In the genomic region with DNA sequence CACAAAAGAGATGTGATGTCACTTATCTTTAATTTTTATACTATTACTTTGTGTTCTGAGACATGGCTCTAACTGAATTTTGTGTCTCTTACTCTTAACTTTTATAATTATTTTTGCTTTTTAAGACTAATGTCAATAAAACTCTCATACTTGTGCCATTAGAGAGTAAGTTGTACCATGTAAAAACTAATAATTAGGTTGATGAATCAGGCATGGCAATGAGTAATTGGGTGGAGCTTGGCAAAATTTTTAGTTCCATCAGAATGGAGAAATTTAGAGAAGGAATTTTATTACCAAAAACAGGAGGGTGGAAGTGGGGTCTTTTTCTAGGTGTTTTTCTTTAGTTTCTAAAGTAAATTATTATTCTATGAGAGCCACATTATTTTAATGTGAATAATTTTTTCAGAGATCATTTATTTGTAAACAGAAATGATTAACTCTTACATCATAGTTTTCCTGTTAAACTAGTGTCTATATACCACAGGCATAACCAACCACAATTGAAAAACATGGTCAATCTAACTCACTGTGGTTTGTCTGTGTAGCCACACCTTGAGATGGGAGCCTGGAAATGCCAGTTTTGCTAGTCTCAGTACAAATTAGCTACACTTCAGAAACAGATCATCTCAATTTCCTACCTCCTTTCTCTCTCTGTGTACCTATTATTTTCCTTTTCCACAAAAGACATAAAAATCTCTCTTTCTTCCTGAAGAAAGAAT, we compare ENCODE assay signal across 19 cellular contexts. TPM values are rescaled to one million over a fixed set of nuclear protein-coding genes. Genes with fewer than 3 reads are reported as not detected.
DNase-seq lines count a peak whose midpoint lies in the region; ATAC-seq, FAIRE-seq and TF ChIP-seq lines count a peak whose summit lies in the region.
"Had no signal": no experiment of that assay in that cellular context is flagged by ENCODE, and none has a peak within 500 bp of the region (broad histone marks: within the 10 kb centered on the region; RNA-seq: fewer than 3 reads in every experiment).

No MANE protein-coding gene starts in this region.

- H3K36me3 ChIP-seq in bronchial epithelial cell (ENCODE audit: control insufficient read depth, insufficient read depth, low read length) (no peaks in the 10 kb centered on the region), keratinocyte (ENCODE audit: control insufficient read depth in 2 of 2, extremely low read depth in 1 of 2, insufficient read depth in 2 of 2, low read length in 2 of 2) (no peaks in the 10 kb centered on the region), thyroid gland (no peaks in the 10 kb centered on the region), brain microvascular endothelial cell (replicated peaks) (no peaks in the 10 kb centered on the region)

- ATAC-seq in left cardiac atrium (no peak), GM18519 (IDR thresholded peaks at IDR 0.05; ENCODE audit: low FRiP score, unreplicated experiment) (no peak)
- ATAC-seq: GM12878 had no signal

- no peak overlapping the region for H2AFZ ChIP-seq in keratinocyte (ENCODE audit: control insufficient read depth, low read length)

- H3K4me3 ChIP-seq in bronchial epithelial cell (ENCODE audit: low read depth, low read length) (no peak overlapping the region), keratinocyte (ENCODE audit: control insufficient read depth in 2 of 3, extremely low read depth in 1 of 3, insufficient read depth in 2 of 3, low read depth in 1 of 3, low read length in 3 of 3) (no peak overlapping the region), thyroid gland (replicated peaks in 1 of 3) (no peak overlapping the region), brain microvascular endothelial cell (ENCODE audit: low read depth, low read length) (no peak overlapping the region)
- H3K4me3 ChIP-seq: GM12878 had no signal

- H3K4me1 ChIP-seq in keratinocyte (ENCODE audit: control insufficient read depth, extremely low read depth, insufficient read depth, low read length) (peaks cover 21% of the 10 kb centered on the region), thyroid gland (no peaks in the 10 kb centered on the region)

- peak overlapping the region; percentile 34 for H3K9ac ChIP-seq in keratinocyte (ENCODE audit: control insufficient read depth, extremely low read depth, insufficient read depth, low read length)

- no peak for TF ChIP-seq CTCF in bronchial epithelial cell (IDR thresholded peaks at IDR 0.05; ENCODE audit: insufficient read depth, low read length, severe bottlenecking)
- no peak for TF ChIP-seq CTCF in keratinocyte (optimal IDR thresholded peaks at IDR 0.05 in 1 of 3, IDR thresholded peaks at IDR 0.05 in 1 of 3, conservative IDR thresholded peaks at IDR 0.05 in 1 of 3; ENCODE audit: extremely low read depth in 1 of 3, insufficient read depth in 2 of 3, low read length in 3 of 3)
- TF ChIP-seq CTCF in thyroid gland (IDR thresholded peaks at IDR 0.05) = no peak
- TF ChIP-seq CTCF in brain microvascular endothelial cell (IDR thresholded peaks at IDR 0.05; ENCODE audit: low read depth, low read length, missing control alignments) = no peak

- dilution Hi-C loops in keratinocyte (cut with MboI; ENCODE audit: extremely low pct_ligation_motif_present, low sequenced_read_pairs) = no loop called here

- FAIRE-seq in bronchial epithelial cell (lab: Jason Lieb, UNC) = peak; percentile 50
- FAIRE-seq in keratinocyte (lab: Jason Lieb, UNC) = peak; percentile 90
- FAIRE-seq: GM12878, H1 had no signal

- no peak for TF ChIP-seq POLR2A in thyroid gland (IDR thresholded peaks at IDR 0.05)

- H3K27me3 ChIP-seq in bronchial epithelial cell (ENCODE audit: control insufficient read depth, insufficient read depth, low read length) (no peaks in the 10 kb centered on the region), keratinocyte (ENCODE audit: control insufficient read depth, extremely low read depth, insufficient read depth, low read length) (no peaks in the 10 kb centered on the region), thyroid gland (no peaks in the 10 kb centered on the region), brain microvascular endothelial cell (replicated peaks) (no peaks in the 10 kb centered on the region)

- H3K27ac ChIP-seq in keratinocyte (ENCODE audit: control insufficient read depth, insufficient read depth, low read length) (peak overlapping the region; percentile 70), thyroid gland (no peak overlapping the region), brain microvascular endothelial cell (no peak overlapping the region)

- peak overlapping the region; percentile 45 for H3K4me2 ChIP-seq in keratinocyte (ENCODE audit: control insufficient read depth, extremely low read depth, insufficient read depth, low read depth, low read length)

- peak; percentile 13 for DNase-seq in Daoy (ENCODE audit: low read depth)
- peak; percentile 8 for DNase-seq in M059J (ENCODE audit: low read depth)
- peak; percentile 98 for DNase-seq in bronchial epithelial cell (ENCODE audit: low read depth)
- DNase-seq in keratinocyte (ENCODE audit: low read depth, low spot score) = peak; percentile 77
- DNase-seq in left cardiac atrium = no peak
- DNase-seq in thyroid gland = no peak
- DNase-seq in brain microvascular endothelial cell = no peak
- DNase-seq: C1 segment of cervical spinal cord, DMS79 treated with DMSO at 0.1 percent for 48 hours, GDM1, MV-4-11, NCI-H1417 treated with DMSO at 0.1 percent for 48 hours, NCI-H1930, NCI-H2171, NCI-H748 treated with DMSO at 0.1 percent for 48 hours had no signal

- no peaks in the 10 kb centered on the region for H3K9me1 ChIP-seq in keratinocyte (ENCODE audit: control insufficient read depth, extremely low read depth, insufficient read depth, low read length)

- in situ Hi-C loops in brain microvascular endothelial cell (cut with HindIII; ENCODE audit: low pct_ligation_motif_present, low sequenced_read_pairs) = no loop called here

- H3K9me3 ChIP-seq in keratinocyte (ENCODE audit: control insufficient read depth, low read depth, low read length) = no peaks in the 10 kb centered on the region
- no peaks in the 10 kb centered on the region for H3K9me3 ChIP-seq in thyroid gland

- intact Hi-C loops in left cardiac atrium (cut with DNase I) (no loop called here), thyroid gland (cut with DNase I) (no loop called here)

- no peaks in the 10 kb centered on the region for H3K79me2 ChIP-seq in keratinocyte (ENCODE audit: control insufficient read depth, insufficient read depth, low read length)

- H4K20me1 ChIP-seq in keratinocyte (ENCODE audit: control insufficient read depth, extremely low read depth, insufficient read depth, low read length) = no peaks in the 10 kb centered on the region

RNA-seq across cellular contexts. Expression of a gene that starts 51.8 kb away (rescaled TPM):
- total RNA-seq in Daoy (2014; rRNA removed; shearing (Covaris generic)) = 2.5 and 4.2 TPM in 2 replicates
- total RNA-seq in M059J (2014; rRNA removed; shearing (Covaris generic)) = 2.4 and 4.0 TPM in 2 replicates
- 6.1 and 15.0 TPM in 2 replicates for total RNA-seq in bronchial epithelial cell
- 2.9 to 6.1 TPM (median 4.8 TPM) in 3 replicates for polyA plus RNA-seq in keratinocyte
- polyA plus RNA-seq in keratinocyte (2011; ENCODE audit: low read depth) = 78.5 TPM
- 1.9 and 3.4 TPM in 2 replicates for polyA plus RNA-seq in keratinocyte (2011; cell fraction: cytosol; rRNA removed)
- 5.4 and 8.2 TPM in 2 replicates for polyA plus RNA-seq in keratinocyte (2011; cell fraction: nucleus; rRNA removed)
- 7.6 and 73.6 TPM in 2 replicates for polyA plus RNA-seq in keratinocyte (2012; ENCODE audit: low replicate concordance)
- polyA minus RNA-seq in keratinocyte = 1.5 to 5.1 TPM (median 3.5 TPM) in 3 replicates
- polyA minus RNA-seq in keratinocyte (2011; cell fraction: cytosol; rRNA and poly(A)+ RNA removed) = 4.0 TPM
- polyA minus RNA-seq in keratinocyte (2011; cell fraction: nucleus; rRNA and poly(A)+ RNA removed) = 6.9 and 9.5 TPM in 2 replicates
- total RNA-seq in left cardiac atrium = under 1 TPM; 0.47 to 0.58 TPM
- total RNA-seq in thyroid gland = 1 to 10 TPM in 2 of 4 donors, under 1 TPM in 2; 0.88 to 1.6 (median 0.94) TPM
- total RNA-seq: HT-29 had no signal

Comparison
In these comparisons a context has a peak if more than half of its experiments do, and no peak if none do; other contexts are left out.
1. DNase-seq: peak in Daoy (single experiment), M059J (single experiment), bronchial epithelial cell (single experiment) and keratinocyte (single experiment); none in left cardiac atrium (single experiment), thyroid gland (0 of 2) and brain microvascular endothelial cell (single experiment).